1 cellular context compared by ENCODE assay signal in the genomic region with DNA sequence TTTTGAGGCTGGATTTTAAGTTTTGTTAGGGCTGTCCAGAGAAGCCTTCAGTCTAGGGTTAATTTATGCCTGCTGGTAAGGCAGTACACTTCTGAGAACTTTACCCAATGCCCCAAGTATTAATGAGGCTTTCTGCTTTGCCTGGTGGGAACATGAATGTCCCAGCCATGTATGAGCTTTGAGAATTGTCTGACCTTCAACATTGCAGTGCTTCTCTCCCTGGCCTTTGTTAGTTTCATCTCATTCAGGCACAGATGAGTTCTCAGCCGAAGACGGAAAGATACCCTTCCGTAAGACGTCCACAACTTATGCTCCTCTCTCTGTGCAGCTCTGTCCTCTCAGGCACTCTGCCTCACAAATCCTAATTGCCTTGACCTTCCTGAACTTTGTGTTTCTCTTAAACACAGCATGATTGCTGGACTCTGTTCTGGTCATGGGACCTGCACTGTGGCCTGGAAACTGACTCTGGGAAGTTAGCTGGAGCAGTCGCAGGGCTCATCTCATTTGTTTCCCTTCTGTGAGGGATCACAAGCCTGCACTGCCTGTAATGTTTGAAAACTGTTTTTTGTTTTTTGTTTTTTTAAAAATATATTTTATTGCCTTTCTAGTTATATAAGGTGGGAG.
TF ChIP-seq lines count a peak whose summit lies in the region.

No MANE protein-coding gene starts in this region.

TF ChIP-seq in HepG2, 621 proteins besides CTCF, POLR2A, EP300 and RAD21 (continued from another document and continues in another):
- TF ChIP-seq AKNA (CRISPR knock-in tag; IDR thresholded peaks at IDR 0.05; ENCODE audit: borderline replicate concordance) (no peak), ZNF263 (CRISPR knock-in tag; IDR thresholded peaks at IDR 0.05) (peak; percentile 37; the same call in 1 of the 2 replicates), ZNF740 (CRISPR knock-in tag; IDR thresholded peaks at IDR 0.05) (no peak), PLRG1 (conservative IDR thresholded peaks at IDR 0.05) (no peak), IKZF4 (CRISPR knock-in tag; IDR thresholded peaks at IDR 0.05; ENCODE audit: borderline replicate concordance, low read depth, not compliant biosample characterization) (no peak), EEA1 (CRISPR knock-in tag; IDR thresholded peaks at IDR 0.05; ENCODE audit: borderline replicate concordance) (no peak), ZHX2 (IDR thresholded peaks at IDR 0.05; ENCODE audit: low read depth) (no peak), ZHX2 (CRISPR knock-in tag; IDR thresholded peaks at IDR 0.05; ENCODE audit: borderline replicate concordance) (no peak), IRX3 (CRISPR knock-in tag; IDR thresholded peaks at IDR 0.05; ENCODE audit: borderline replicate concordance, low read depth) (no peak), FOSL1 (CRISPR knock-in tag; IDR thresholded peaks at IDR 0.05; ENCODE audit: borderline replicate concordance) (no peak), NR2F2 (IDR thresholded peaks at IDR 0.05; ENCODE audit: borderline replicate concordance, low read depth) (peak; percentile 94), STAG1 (CRISPR knock-in tag; IDR thresholded peaks at IDR 0.05) (peak; percentile 41), NFKBIZ (CRISPR knock-in tag; IDR thresholded peaks at IDR 0.05) (no peak), ZNF441 (CRISPR knock-in tag; IDR thresholded peaks at IDR 0.05; ENCODE audit: borderline replicate concordance) (peak; percentile 39; the same call in 1 of the 2 replicates), ZNF143 (CRISPR knock-in tag; IDR thresholded peaks at IDR 0.05) (no peak), GLI4 (CRISPR knock-in tag; IDR thresholded peaks at IDR 0.05; ENCODE audit: borderline replicate concordance) (no peak), ERF (CRISPR knock-in tag; IDR thresholded peaks at IDR 0.05) (peak; percentile 77), REPIN1 (CRISPR knock-in tag; IDR thresholded peaks at IDR 0.05; ENCODE audit: borderline replicate concordance, low read depth) (no peak), GMEB1 (CRISPR knock-in tag; IDR thresholded peaks at IDR 0.05; ENCODE audit: borderline replicate concordance) (no peak), ATF7-NPFF (CRISPR knock-in tag; IDR thresholded peaks at IDR 0.05; ENCODE audit: low read depth) (no peak), ZNF598 (CRISPR knock-in tag; IDR thresholded peaks at IDR 0.05; ENCODE audit: borderline replicate concordance) (no peak), ZFYVE20 (CRISPR knock-in tag; IDR thresholded peaks at IDR 0.05; ENCODE audit: borderline replicate concordance, low read depth) (no peak), ZNF256 (CRISPR knock-in tag; conservative IDR thresholded peaks at IDR 0.05) (no peak), SIN3A (IDR thresholded peaks at IDR 0.05; ENCODE audit: borderline replicate concordance, low read depth, low read length) (no peak; the same call in 1 of the 2 replicates)
- TF ChIP-seq, protein P1, sequence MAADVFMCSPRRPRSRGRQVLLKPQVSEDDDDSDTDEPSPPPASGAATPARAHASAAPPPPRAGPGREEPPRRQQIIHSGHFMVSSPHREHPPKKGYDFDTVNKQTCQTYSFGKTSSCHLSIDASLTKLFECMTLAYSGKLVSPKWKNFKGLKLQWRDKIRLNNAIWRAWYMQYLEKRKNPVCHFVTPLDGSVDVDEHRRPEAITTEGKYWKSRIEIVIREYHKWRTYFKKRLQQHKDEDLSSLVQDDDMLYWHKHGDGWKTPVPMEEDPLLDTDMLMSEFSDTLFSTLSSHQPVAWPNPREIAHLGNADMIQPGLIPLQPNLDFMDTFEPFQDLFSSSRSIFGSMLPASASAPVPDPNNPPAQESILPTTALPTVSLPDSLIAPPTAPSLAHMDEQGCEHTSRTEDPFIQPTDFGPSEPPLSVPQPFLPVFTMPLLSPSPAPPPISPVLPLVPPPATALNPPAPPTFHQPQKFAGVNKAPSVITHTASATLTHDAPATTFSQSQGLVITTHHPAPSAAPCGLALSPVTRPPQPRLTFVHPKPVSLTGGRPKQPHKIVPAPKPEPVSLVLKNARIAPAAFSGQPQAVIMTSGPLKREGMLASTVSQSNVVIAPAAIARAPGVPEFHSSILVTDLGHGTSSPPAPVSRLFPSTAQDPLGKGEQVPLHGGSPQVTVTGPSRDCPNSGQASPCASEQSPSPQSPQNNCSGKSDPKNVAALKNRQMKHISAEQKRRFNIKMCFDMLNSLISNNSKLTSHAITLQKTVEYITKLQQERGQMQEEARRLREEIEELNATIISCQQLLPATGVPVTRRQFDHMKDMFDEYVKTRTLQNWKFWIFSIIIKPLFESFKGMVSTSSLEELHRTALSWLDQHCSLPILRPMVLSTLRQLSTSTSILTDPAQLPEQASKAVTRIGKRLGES (CRISPR knock-in tag; IDR thresholded peaks at IDR 0.05; ENCODE audit: borderline replicate concordance): no peak
- TF ChIP-seq, protein P2, sequence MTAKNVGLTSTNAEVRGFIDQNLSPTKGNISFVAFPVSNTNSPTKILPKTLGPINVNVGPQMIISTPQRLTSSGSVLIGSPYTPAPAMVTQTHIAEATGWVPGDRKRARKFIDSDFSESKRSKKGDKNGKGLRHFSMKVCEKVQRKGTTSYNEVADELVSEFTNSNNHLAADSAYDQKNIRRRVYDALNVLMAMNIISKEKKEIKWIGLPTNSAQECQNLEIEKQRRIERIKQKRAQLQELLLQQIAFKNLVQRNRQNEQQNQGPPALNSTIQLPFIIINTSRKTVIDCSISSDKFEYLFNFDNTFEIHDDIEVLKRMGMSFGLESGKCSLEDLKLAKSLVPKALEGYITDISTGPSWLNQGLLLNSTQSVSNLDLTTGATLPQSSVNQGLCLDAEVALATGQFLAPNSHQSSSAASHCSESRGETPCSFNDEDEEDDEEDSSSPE (CRISPR knock-in tag; IDR thresholded peaks at IDR 0.05): no peak
